In genomic region chr1:155003227-155003765, GRCh38 we compare ENCODE assay signal across 7 cellular contexts. TPM values are rescaled to one million over a fixed set of nuclear protein-coding genes. Genes with fewer than 3 reads are reported as not detected.
DNase-seq lines count a peak whose midpoint lies in the region; ATAC-seq and TF ChIP-seq lines count a peak whose summit lies in the region.
"Had no signal": no experiment of that assay in that cellular context is flagged by ENCODE, and none has a peak within 500 bp of the region (broad histone marks: within the 10 kb centered on the region; RNA-seq: fewer than 3 reads in every experiment).

No MANE protein-coding gene starts in this region.

- no peak for TF ChIP-seq CTCF in lower lobe of right lung (IDR thresholded peaks at IDR 0.05)

- intact Hi-C loops in lower lobe of right lung (cut with DNase I): no loop called here

- H3K27me3 ChIP-seq in lower lobe of right lung (ENCODE audit: low read depth): no peaks in the 10 kb centered on the region

- ATAC-seq in lower lobe of right lung: no peak
- no peak for ATAC-seq in HG03139 (IDR thresholded peaks at IDR 0.05; ENCODE audit: unreplicated experiment)
- no peak for ATAC-seq in HG02623 (IDR thresholded peaks at IDR 0.05; ENCODE audit: unreplicated experiment)

- no peaks in the 10 kb centered on the region for H3K36me3 ChIP-seq in lower lobe of right lung

- peak overlapping the region; percentile 97 for H3K4me3 ChIP-seq in lower lobe of right lung

- H3K9me3 ChIP-seq in lower lobe of right lung: no peaks in the 10 kb centered on the region

- H3K27ac ChIP-seq in lower lobe of right lung: peak overlapping the region; percentile 91

- peaks cover 60% of the 10 kb centered on the region for H3K4me1 ChIP-seq in lower lobe of right lung

- DNase-seq in NCI-H1694 (lab: John Stamatoyannopoulos, UW): peak; percentile 21
- DNase-seq in NCI-H1694 treated with DMSO at 0.1 percent for 48 hours (lab: John Stamatoyannopoulos, UW): no peak
- DNase-seq in activated naive CD4-positive, alpha-beta T cell treated with anti-CD3 and anti-CD28 coated beads, Interleukin-2, amount 50 U/mL, for 16 hours: peak; percentile 35
- DNase-seq in lower lobe of right lung: no peak
- DNase-seq: DND-41 had no signal

RNA-seq across cellular contexts. Expression of gene ZBTB7B, which starts 0.7 kb away (rescaled TPM):
- 72.0 TPM for total RNA-seq in lower lobe of right lung

RNA-seq across cellular contexts. Expression of gene LENEP, which starts 9.9 kb away (rescaled TPM):
- total RNA-seq in lower lobe of right lung: not detected

RNA-seq across cellular contexts. Expression of gene FLAD1, which starts 20.2 kb away (rescaled TPM):
- total RNA-seq in lower lobe of right lung: 31.9 TPM

RNA-seq across cellular contexts. Expression of gene CKS1B, which starts 28.8 kb away (rescaled TPM):
- total RNA-seq in lower lobe of right lung: 28.5 TPM

RNA-seq across cellular contexts. Expression of gene DCST2, which starts 30.3 kb away (rescaled TPM):
- total RNA-seq in lower lobe of right lung: 1.4 TPM

Comparison
In these comparisons a context has a peak if more than half of its experiments do, and no peak if none do; other contexts are left out.
1. DNase-seq: peak in NCI-H1694 (single experiment) and activated naive CD4-positive, alpha-beta T cell treated with anti-CD3 and anti-CD28 coated beads, Interleukin-2, amount 50 U/mL, for 16 hours (single experiment); none in NCI-H1694 treated with DMSO at 0.1 percent for 48 hours (single experiment) and lower lobe of right lung (single experiment).